8 cellular contexts compared by ENCODE assay signal in genomic region chr16:69725480-69726312, GRCh38. TPM values are rescaled to one million over a fixed set of nuclear protein-coding genes. Genes with fewer than 3 reads are reported as not detected.
DNase-seq lines count a peak whose midpoint lies in the region; ATAC-seq and TF ChIP-seq lines count a peak whose summit lies in the region.

No MANE protein-coding gene starts in this region.

- H3K4me3 ChIP-seq in HFF-Myc (replicated peaks; ENCODE audit: low read depth, low read length) (peak overlapping the region; percentile 67), WI38 (ENCODE audit: low read depth, low read length) (peak overlapping the region; percentile 79), right cardiac atrium (ENCODE audit: low read length) (peak overlapping the region; percentile 51), smooth muscle cell (peak overlapping the region; percentile 62)

- no peaks in the 10 kb centered on the region for H3K36me3 ChIP-seq in smooth muscle cell (ENCODE audit: low read depth)

- no peaks in the 10 kb centered on the region for H3K4me1 ChIP-seq in right cardiac atrium (ENCODE audit: control insufficient read depth, insufficient read depth, low read length)
- peaks cover 10% of the 10 kb centered on the region for H3K4me1 ChIP-seq in smooth muscle cell (ENCODE audit: low read depth)

- 71% methylated on average over 32 of the region's 32 CpGs for WGBS in right cardiac atrium
- WGBS in smooth muscle cell (ENCODE audit: low lambda C conversion rate) = 36% methylated on average over 32 of the region's 32 CpGs

- peak overlapping the region; percentile 86 for H3K4me2 ChIP-seq in smooth muscle cell

- no peaks in the 10 kb centered on the region for H3K27me3 ChIP-seq in right cardiac atrium (ENCODE audit: control insufficient read depth, insufficient read depth)
- H3K27me3 ChIP-seq in smooth muscle cell (ENCODE audit: low read depth) = no peaks in the 10 kb centered on the region

- peaks cover 21% of the 10 kb centered on the region for H3K79me2 ChIP-seq in smooth muscle cell (ENCODE audit: low read depth)

- H3K9ac ChIP-seq in smooth muscle cell (ENCODE audit: low read depth) = peak overlapping the region; percentile 85

- no peaks in the 10 kb centered on the region for H4K20me1 ChIP-seq in smooth muscle cell (ENCODE audit: low read depth)

- intact Hi-C loops in right cardiac atrium (cut with DNase I) = no loop called here

- TF ChIP-seq CTCF in HFF-Myc (IDR thresholded peaks at IDR 0.05; ENCODE audit: low read depth, low read length, missing control alignments) (no peak), WI38 (IDR thresholded peaks at IDR 0.05; ENCODE audit: low read depth, low read length) (no peak), smooth muscle cell (IDR thresholded peaks at IDR 0.05; ENCODE audit: borderline replicate concordance, insufficient read depth, poor library complexity, severe bottlenecking) (no peak)

- ATAC-seq in right cardiac atrium = no peak
- ATAC-seq in GM21576 (IDR thresholded peaks at IDR 0.05; ENCODE audit: unreplicated experiment) = no peak
- no peak for ATAC-seq in GM21619 (IDR thresholded peaks at IDR 0.05; ENCODE audit: unreplicated experiment)

- no peaks in the 10 kb centered on the region for H3F3A ChIP-seq in smooth muscle cell (ENCODE audit: low read depth)

- H3K9me3 ChIP-seq in right cardiac atrium (ENCODE audit: control insufficient read depth, low read length) (no peaks in the 10 kb centered on the region), smooth muscle cell (replicated peaks; ENCODE audit: low read depth) (no peaks in the 10 kb centered on the region)

- no peak for DNase-seq in HFF-Myc (ENCODE audit: extremely low read depth, low read depth)
- no peak for DNase-seq in right cardiac atrium
- DNase-seq in smooth muscle cell (lab: John Stamatoyannopoulos, UW; ENCODE audit: unreplicated experiment) = no peak
- DNase-seq in mesenteric fat pad (ENCODE audit: low spot score) = no peak
- DNase-seq in activated CD4-positive, alpha-beta T cell treated with anti-CD3 and anti-CD28 coated beads for 1 hour = no peak

- H2AFZ ChIP-seq in smooth muscle cell (ENCODE audit: low read depth) = peak overlapping the region; percentile 34

- H3K27ac ChIP-seq in right cardiac atrium (ENCODE audit: low read length) (peak overlapping the region; percentile 61), smooth muscle cell (ENCODE audit: low read depth) (peak overlapping the region; percentile 88)

RNA-seq across cellular contexts. Expression of gene NQO1, which starts 0.7 kb away (rescaled TPM):
- 10 to 100 TPM; 11.5 to 27.0 (median 15.7) TPM for total RNA-seq in right cardiac atrium
- 19.9 TPM for polyA plus RNA-seq in right cardiac atrium
- total RNA-seq in smooth muscle cell = 109 and 121 TPM in 2 replicates
- polyA plus RNA-seq in smooth muscle cell = 129 and 175 TPM in 2 replicates
- 270 TPM for total RNA-seq in mesenteric fat pad

RNA-seq across cellular contexts. Expression of gene NOB1, which starts 29.0 kb away (rescaled TPM):
- total RNA-seq in right cardiac atrium = 10 to 100 TPM; 18.2 to 23.7 (median 20.9) TPM
- polyA plus RNA-seq in right cardiac atrium = 14.9 TPM
- total RNA-seq in smooth muscle cell = 12.7 and 24.2 TPM in 2 replicates
- 20.6 and 22.7 TPM in 2 replicates for polyA plus RNA-seq in smooth muscle cell
- 41.8 TPM for total RNA-seq in mesenteric fat pad

RNA-seq across cellular contexts. Expression of gene WWP2, which starts 36.4 kb away (rescaled TPM):
- total RNA-seq in right cardiac atrium = 10 to 100 TPM; 18.0 to 24.6 (median 19.6) TPM
- 11.0 TPM for polyA plus RNA-seq in right cardiac atrium
- 7.8 and 17.1 TPM in 2 replicates for total RNA-seq in smooth muscle cell
- polyA plus RNA-seq in smooth muscle cell = 9.0 and 12.9 TPM in 2 replicates
- 43.0 TPM for total RNA-seq in mesenteric fat pad
